Comparison of ENCODE assay signal across 9 cellular contexts in the genomic region with DNA sequence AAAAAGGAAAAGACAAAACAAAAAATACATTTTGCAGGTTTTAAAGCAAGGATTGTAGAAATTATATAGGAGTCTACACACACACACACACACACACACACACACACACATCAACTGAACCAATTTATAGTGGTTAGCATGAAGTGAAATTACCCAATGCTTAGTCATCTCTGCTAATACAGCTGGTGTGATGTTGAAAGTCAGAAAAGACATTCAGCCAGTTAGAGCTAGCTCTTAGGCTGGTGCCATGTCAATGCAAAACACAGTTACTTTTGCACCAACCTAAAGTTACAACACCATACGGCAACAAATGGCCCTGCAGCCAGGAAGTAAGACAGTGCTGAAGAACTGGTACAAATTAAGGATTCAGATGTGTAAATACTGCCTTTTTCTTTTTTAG. TPM values are rescaled to one million over a fixed set of nuclear protein-coding genes. Genes with fewer than 3 reads are reported as not detected.
A peak's percentile ranks its signal among the peaks of the same experiment; 100 is the strongest.
DNase-seq lines count a peak whose midpoint lies in the region; ATAC-seq and TF ChIP-seq lines count a peak whose summit lies in the region.
"Had no signal": no experiment of that assay in that cellular context is flagged by ENCODE, and none has a peak within 500 bp of the region (broad histone marks: within the 10 kb centered on the region; RNA-seq: fewer than 3 reads in every experiment).

No MANE protein-coding gene starts in this region.

- H3K4me3 ChIP-seq in mucosa of descending colon: no peak overlapping the region

- H3K36me3 ChIP-seq in mucosa of descending colon (ENCODE audit: low read depth): no peaks in the 10 kb centered on the region

- H3K4me1 ChIP-seq in mucosa of descending colon (ENCODE audit: low read depth): no peaks in the 10 kb centered on the region

- DNase-seq in GM03348 (ENCODE audit: low spot score): peak; percentile 84
- DNase-seq in amniotic epithelial cell (ENCODE audit: low read depth): peak; percentile 99
- DNase-seq in mucosa of descending colon: no peak
- no peak for DNase-seq in NCI-H446 (lab: John Stamatoyannopoulos, UW)
- no peak for DNase-seq in stimulated activated CD4-positive, alpha-beta T cell treated with anti-CD3 and anti-CD28 coated beads, Interleukin-4, amount 100 ng/mL, for 4 hours

- intact Hi-C loops in mucosa of descending colon (cut with DNase I, micrococcal nuclease): no loop called here

- no peak for TF ChIP-seq CTCF in mucosa of descending colon (IDR thresholded peaks at IDR 0.05)

- peak; percentile 56 for ATAC-seq in HG03175 (IDR thresholded peaks at IDR 0.05; ENCODE audit: unreplicated experiment)
- peak; percentile 47 for ATAC-seq in mucosa of descending colon
- ATAC-seq in HG03135 (IDR thresholded peaks at IDR 0.05; ENCODE audit: unreplicated experiment): no peak
- no peak for ATAC-seq in HG03045 (IDR thresholded peaks at IDR 0.05; ENCODE audit: unreplicated experiment)
- ATAC-seq: HCT116 had no signal

- H3K9me3 ChIP-seq in mucosa of descending colon: no peaks in the 10 kb centered on the region

RNA-seq across cellular contexts. Expression of gene FAM210B, which starts 15.2 kb away (rescaled TPM):
- 10 to 100 TPM; 27.5 to 49.5 (median 31.5) TPM for total RNA-seq in mucosa of descending colon

RNA-seq across cellular contexts. Expression of gene AURKA, which starts 18.1 kb away (rescaled TPM):
- total RNA-seq in mucosa of descending colon: 10 to 100 TPM in 2 of 3 donors, 1 to 10 TPM in 1; 7.9 to 24.8 (median 11.2) TPM

RNA-seq across cellular contexts. Expression of gene CSTF1, which starts 18.5 kb away (rescaled TPM):
- total RNA-seq in mucosa of descending colon: 10 to 100 TPM; 23.0 to 27.3 (median 25.2) TPM

RNA-seq across cellular contexts. Expression of gene CASS4, which starts 38.1 kb away (rescaled TPM):
- total RNA-seq in mucosa of descending colon: 1 to 10 TPM in 1 of 3 donors, under 1 TPM in 2; 0.61 to 1.0 (median 0.77) TPM

Comparison
In these comparisons a context has a peak if more than half of its experiments do, and no peak if none do; other contexts are left out.
1. DNase-seq: peak in GM03348 (single experiment) and amniotic epithelial cell (single experiment); none in mucosa of descending colon (0 of 3), NCI-H446 (0 of 2) and stimulated activated CD4-positive, alpha-beta T cell treated with anti-CD3 and anti-CD28 coated beads, Interleukin-4, amount 100 ng/mL, for 4 hours (0 of 2).
2. ATAC-seq: peak in HG03175 (single experiment) and mucosa of descending colon (single experiment); none in HG03135 (single experiment) and HG03045 (single experiment).